ENCODE assay signal across 10 cellular contexts in the genomic region with DNA sequence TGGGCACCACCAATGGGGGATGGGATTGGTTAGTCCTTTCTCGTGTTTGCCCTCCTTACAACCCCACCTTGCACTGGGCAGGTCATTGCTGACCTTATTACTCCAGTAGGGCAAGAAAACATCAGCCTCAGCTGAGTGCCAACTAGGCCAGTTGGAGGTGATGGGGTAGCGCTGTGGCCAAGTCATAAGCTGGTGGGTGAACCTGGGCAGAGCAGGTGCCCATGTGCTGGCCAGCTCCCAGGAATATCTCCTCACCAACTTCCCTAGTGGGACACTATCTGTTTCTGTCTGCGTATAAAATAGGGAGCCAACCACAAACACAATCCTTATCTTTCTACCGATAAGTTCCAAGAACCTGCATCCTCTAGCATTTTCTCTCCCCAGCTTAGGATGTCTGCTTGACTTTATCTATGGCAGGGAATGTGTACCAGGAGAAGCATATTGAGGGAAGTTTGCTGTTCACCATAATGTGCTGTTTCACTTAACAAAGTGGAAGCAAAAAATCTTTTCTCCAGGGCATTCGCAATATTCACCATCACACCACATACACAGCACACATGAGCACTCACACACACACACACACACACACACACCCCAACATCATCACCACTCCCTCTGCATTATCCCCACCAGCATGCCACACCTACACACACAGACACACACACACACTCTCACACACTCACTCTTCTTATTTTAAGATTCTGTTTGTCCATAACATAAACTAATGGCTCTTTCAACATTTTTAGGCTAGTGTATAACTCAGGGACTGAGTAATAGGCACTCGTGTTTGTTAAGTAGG.
DNase-seq lines count a peak whose midpoint lies in the region; ATAC-seq, FAIRE-seq and TF ChIP-seq lines count a peak whose summit lies in the region.
"Had no signal": no experiment of that assay in that cellular context is flagged by ENCODE, and none has a peak within 500 bp of the region (broad histone marks: within the 10 kb centered on the region; RNA-seq: fewer than 3 reads in every experiment).

No MANE protein-coding gene starts in this region.

- CTCF ChIA-PET in naive thymus-derived CD4-positive, alpha-beta T cell (lab: Charles Lee): no interaction called here

- H3K27ac Mint-ChIP-seq in chondrocyte (ENCODE audit: unreplicated experiment): peak overlapping the region; percentile 76
- H3K27ac Mint-ChIP-seq in naive thymus-derived CD4-positive, alpha-beta T cell: no peak overlapping the region
- no peak overlapping the region for H3K27ac Mint-ChIP-seq in activated naive CD8-positive, alpha-beta T cell treated with anti-CD3 and anti-CD28 coated beads, Interleukin-2, amount 50 U/mL, for 24 hours
- H3K27ac Mint-ChIP-seq: progenitor cell of endocrine pancreas had no signal

- ATAC-seq in naive thymus-derived CD4-positive, alpha-beta T cell: peak; percentile 8
- ATAC-seq in GM19035 (IDR thresholded peaks at IDR 0.05; ENCODE audit: unreplicated experiment): no peak
- ATAC-seq in activated naive CD8-positive, alpha-beta T cell treated with anti-CD3 and anti-CD28 coated beads, Interleukin-2, amount 50 U/mL, for 24 hours: no peak

- peak overlapping the region in 3 of 4 donors; percentile 44 to 64 (median 62) for H3K27ac ChIP-seq in Peyer's patch
- no peak overlapping the region for H3K27ac ChIP-seq in naive thymus-derived CD4-positive, alpha-beta T cell (ENCODE audit: low read depth, low read length)

- H3K4me3 ChIP-seq in Peyer's patch: no peak overlapping the region
- no peak overlapping the region for H3K4me3 ChIP-seq in naive thymus-derived CD4-positive, alpha-beta T cell (ENCODE audit: low read length)
- H3K4me3 ChIP-seq: stomach had no signal

- DNase-seq in Peyer's patch (no peak), chondrocyte (ENCODE audit: low spot score) (no peak), urothelium cell line (ENCODE audit: low spot score) (no peak), erythroblast (lab: John Stamatoyannopoulos, UW) (no peak)
- no peak for DNase-seq in naive thymus-derived CD4-positive, alpha-beta T cell
- no peak for DNase-seq in activated naive CD8-positive, alpha-beta T cell treated with anti-CD3 and anti-CD28 coated beads, Interleukin-2, amount 50 U/mL, for 24 hours
- DNase-seq: NCI-H1105, stomach had no signal

- H3K4me1 Mint-ChIP-seq in chondrocyte (ENCODE audit: low read depth): peaks cover 13% of the 10 kb centered on the region
- H3K4me1 Mint-ChIP-seq in naive thymus-derived CD4-positive, alpha-beta T cell: no peaks in the 10 kb centered on the region
- H3K4me1 Mint-ChIP-seq in activated naive CD8-positive, alpha-beta T cell treated with anti-CD3 and anti-CD28 coated beads, Interleukin-2, amount 50 U/mL, for 24 hours: no peaks in the 10 kb centered on the region

- H3K9me3 ChIP-seq in Peyer's patch: no peaks in the 10 kb centered on the region
- no peaks in the 10 kb centered on the region for H3K9me3 ChIP-seq in naive thymus-derived CD4-positive, alpha-beta T cell (ENCODE audit: control insufficient read depth in 2 of 3, low read length in 3 of 3)
- H3K9me3 ChIP-seq: stomach had no signal

- H3K27me3 Mint-ChIP-seq in chondrocyte (ENCODE audit: low read depth): no peaks in the 10 kb centered on the region
- peaks cover 10 to 40% (median 18%) of the 10 kb centered on the region in 5 donors for H3K27me3 Mint-ChIP-seq in naive thymus-derived CD4-positive, alpha-beta T cell
- H3K27me3 Mint-ChIP-seq in activated naive CD8-positive, alpha-beta T cell treated with anti-CD3 and anti-CD28 coated beads, Interleukin-2, amount 50 U/mL, for 24 hours: peaks cover 19% of the 10 kb centered on the region
- H3K27me3 Mint-ChIP-seq: progenitor cell of endocrine pancreas had no signal

- H3K4me1 ChIP-seq in Peyer's patch: no peaks in the 10 kb centered on the region
- no peaks in the 10 kb centered on the region for H3K4me1 ChIP-seq in naive thymus-derived CD4-positive, alpha-beta T cell (ENCODE audit: control insufficient read depth in 2 of 2, insufficient read depth in 2 of 2, low read length in 2 of 2)
- H3K4me1 ChIP-seq: stomach had no signal

- H3K36me3 ChIP-seq in Peyer's patch: no peaks in the 10 kb centered on the region
- no peaks in the 10 kb centered on the region for H3K36me3 ChIP-seq in naive thymus-derived CD4-positive, alpha-beta T cell (ENCODE audit: control insufficient read depth in 2 of 3, insufficient read depth in 3 of 3, low read length in 3 of 3)
- H3K36me3 ChIP-seq: stomach had no signal

- no peaks in the 10 kb centered on the region for H3K9me3 Mint-ChIP-seq in chondrocyte (ENCODE audit: low read depth)
- H3K9me3 Mint-ChIP-seq in naive thymus-derived CD4-positive, alpha-beta T cell: peaks cover 0 to 2% (median 0%) of the 10 kb centered on the region in 11 donors
- no peaks in the 10 kb centered on the region for H3K9me3 Mint-ChIP-seq in activated naive CD8-positive, alpha-beta T cell treated with anti-CD3 and anti-CD28 coated beads, Interleukin-2, amount 50 U/mL, for 24 hours

- POLR2A ChIA-PET in naive thymus-derived CD4-positive, alpha-beta T cell (lab: Charles Lee): no interaction called here

- TF ChIP-seq POLR2A in Peyer's patch (IDR thresholded peaks at IDR 0.05): no peak
- TF ChIP-seq POLR2A in erythroblast (IDR thresholded peaks at IDR 0.05; ENCODE audit: low read length): no peak

- no peaks in the 10 kb centered on the region for H3K36me3 Mint-ChIP-seq in chondrocyte (ENCODE audit: low read depth)
- no peaks in the 10 kb centered on the region for H3K36me3 Mint-ChIP-seq in naive thymus-derived CD4-positive, alpha-beta T cell
- H3K36me3 Mint-ChIP-seq in activated naive CD8-positive, alpha-beta T cell treated with anti-CD3 and anti-CD28 coated beads, Interleukin-2, amount 50 U/mL, for 24 hours (ENCODE audit: low read depth): no peaks in the 10 kb centered on the region

- H3K27me3 ChIP-seq in Peyer's patch: no peaks in the 10 kb centered on the region
- H3K27me3 ChIP-seq in naive thymus-derived CD4-positive, alpha-beta T cell (ENCODE audit: control insufficient read depth in 2 of 2, insufficient read depth in 2 of 2, low read length in 2 of 2): no peaks in the 10 kb centered on the region
- H3K27me3 ChIP-seq: stomach had no signal

- intact Hi-C loops in naive thymus-derived CD4-positive, alpha-beta T cell (cut with micrococcal nuclease): no loop called here

- H3K4me3 Mint-ChIP-seq in chondrocyte (ENCODE audit: unreplicated experiment): no peak overlapping the region
- H3K4me3 Mint-ChIP-seq in naive thymus-derived CD4-positive, alpha-beta T cell: no peak overlapping the region
- H3K4me3 Mint-ChIP-seq in activated naive CD8-positive, alpha-beta T cell treated with anti-CD3 and anti-CD28 coated beads, Interleukin-2, amount 50 U/mL, for 24 hours: no peak overlapping the region

- peak; percentile 81 for FAIRE-seq in urothelium cell line (lab: Jason Lieb, UNC)

- TF ChIP-seq CTCF in Peyer's patch (IDR thresholded peaks at IDR 0.05): no peak
- no peak for TF ChIP-seq CTCF in chondrocyte (IDR thresholded peaks at IDR 0.05)
